ENCODE assay signal across 25 cellular contexts in the genomic region with DNA sequence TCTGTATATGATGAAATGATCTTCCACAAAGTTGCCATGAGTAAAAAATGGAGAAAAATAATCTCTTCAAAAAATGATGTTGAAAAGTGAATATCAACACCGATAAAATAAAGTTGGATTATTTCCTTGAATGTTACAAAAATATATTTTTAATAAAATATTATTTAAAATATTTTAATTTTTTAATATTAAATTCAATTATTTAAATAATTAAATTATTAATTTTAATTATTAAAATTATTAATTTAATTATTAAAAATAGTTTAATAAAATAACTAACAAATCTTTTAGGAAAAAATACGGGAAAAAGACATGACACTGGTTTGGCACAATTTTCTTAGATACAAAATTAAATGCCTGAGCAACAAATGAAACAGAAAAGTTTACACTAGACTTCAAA.
"Had no signal": no experiment of that assay in that cellular context is flagged by ENCODE, and none has a peak within 500 bp of the region (broad histone marks: within the 10 kb centered on the region; RNA-seq: fewer than 3 reads in every experiment).

No MANE protein-coding gene starts in this region.

- H3K27ac ChIP-seq: coronary artery, esophagus muscularis mucosa, foreskin keratinocyte, neutrophil, parathyroid adenoma, prostate gland, right atrium auricular region, spleen, testis, tibial artery had no signal

- H3K4me1 ChIP-seq: esophagus muscularis mucosa, foreskin keratinocyte, parathyroid adenoma, prostate gland, right atrium auricular region, spleen, testis, tibial artery had no signal

- H3K4me1 Mint-ChIP-seq: memory B cell; stimulated activated memory B cell treated with anti-CD40 and anti-IgM and Interleukin-4, amounts not matched to agents 10 μg/mL and 1 μg/mL and 100 μg/mL, for 72 hours had no signal

- H3K4me3 ChIP-seq: coronary artery, esophagus muscularis mucosa, lung, prostate gland, right atrium auricular region, spleen, testis, tibial artery had no signal

- H2AFZ ChIP-seq: parathyroid adenoma had no signal

- H3K27ac Mint-ChIP-seq: effector memory CD8-positive, alpha-beta T cell; immature natural killer cell; memory B cell; natural killer cell; stimulated activated memory B cell treated with anti-CD40 and anti-IgM and Interleukin-4, amounts not matched to agents 10 μg/mL and 1 μg/mL and 100 μg/mL, for 72 hours; type B pancreatic cell had no signal

- DNase-seq: effector memory CD8-positive, alpha-beta T cell; foreskin keratinocyte; hypothalamus; immature natural killer cell; natural killer cell; spleen; stimulated activated CD4-positive, alpha-beta T cell treated with anti-CD3 and anti-CD28 coated beads, Interleukin-4, amount 100 ng/mL, for 4 hours; stimulated activated naive CD8-positive, alpha-beta T cell treated with anti-CD3 and anti-CD28 coated beads, Interleukin-15, Interleukin-2, amounts not matched to agents 100 U/mL and 50 U/mL, for 24 hours; substantia nigra; testis; tibial artery had no signal

- H3K36me3 ChIP-seq: neutrophil had no signal

- H3K9ac ChIP-seq: parathyroid adenoma had no signal

- FAIRE-seq: endothelial cell of umbilical vein, keratinocyte had no signal

- ATAC-seq: effector memory CD8-positive, alpha-beta T cell; foreskin keratinocyte; left lobe of liver; natural killer cell; sciatic nerve; stimulated activated memory B cell treated with anti-CD40 and anti-IgM and Interleukin-4, amounts not matched to agents 10 μg/mL and 1 μg/mL and 100 μg/mL, for 72 hours; stimulated activated naive CD8-positive, alpha-beta T cell treated with anti-CD3 and anti-CD28 coated beads, Interleukin-15, Interleukin-2, amounts not matched to agents 100 U/mL and 50 U/mL, for 24 hours had no signal

- H3K9me3 ChIP-seq: prostate gland, testis had no signal

- H3K27me3 Mint-ChIP-seq: effector memory CD8-positive, alpha-beta T cell; memory B cell; stimulated activated memory B cell treated with anti-CD40 and anti-IgM and Interleukin-4, amounts not matched to agents 10 μg/mL and 1 μg/mL and 100 μg/mL, for 72 hours; type B pancreatic cell had no signal

- H3K4me3 Mint-ChIP-seq: effector memory CD8-positive, alpha-beta T cell; memory B cell; natural killer cell; stimulated activated memory B cell treated with anti-CD40 and anti-IgM and Interleukin-4, amounts not matched to agents 10 μg/mL and 1 μg/mL and 100 μg/mL, for 72 hours; type B pancreatic cell had no signal

- H3K27me3 ChIP-seq: esophagus muscularis mucosa, foreskin keratinocyte, neutrophil, right atrium auricular region, spleen, testis, tibial artery had no signal
